In the genomic region with DNA sequence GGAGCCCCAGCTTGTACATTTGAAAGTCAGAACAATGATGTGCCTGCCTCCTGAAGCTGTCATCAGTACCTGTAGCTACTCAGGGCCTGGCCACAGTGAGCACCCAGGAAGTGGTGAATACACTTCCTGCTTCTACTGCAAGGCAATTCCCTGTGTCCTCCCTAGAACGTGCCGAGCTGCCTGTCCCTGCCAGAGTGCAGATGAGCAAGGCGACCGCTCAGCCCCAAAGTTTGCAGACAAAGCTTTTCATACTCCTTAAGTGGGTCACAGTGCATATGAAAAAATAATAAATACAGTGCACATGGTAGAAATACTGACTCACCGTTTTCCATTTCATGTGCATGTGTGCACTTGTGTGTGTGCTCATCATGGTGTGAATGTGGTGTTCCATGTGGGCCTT, we compare ENCODE assay signal across 8 cellular contexts.
DNase-seq lines count a peak whose midpoint lies in the region; ATAC-seq lines count a peak whose summit lies in the region.

No MANE protein-coding gene starts in this region.

- peak; percentile 38 for ATAC-seq in Right ventricle myocardium superior (ENCODE audit: poor library complexity)
- no peak for ATAC-seq in HG03175 (IDR thresholded peaks at IDR 0.05; ENCODE audit: unreplicated experiment)
- ATAC-seq in HG02610 (IDR thresholded peaks at IDR 0.05; ENCODE audit: unreplicated experiment): no peak

- intact Hi-C loops in Right ventricle myocardium superior (cut with DNase I): no loop called here

- DNase-seq in HT1080 (ENCODE audit: low read depth) (peak; percentile 52), Right ventricle myocardium superior (peak; percentile 44), UCSD-AML1 (lab: John Stamatoyannopoulos, UW; ENCODE audit: unreplicated experiment) (no peak), NCI-H146 treated with DMSO at 0.1 percent for 48 hours (lab: John Stamatoyannopoulos, UW; ENCODE audit: unreplicated experiment) (no peak)
- peak; percentile 57 for DNase-seq in activated T-cell treated with anti-CD3 and anti-CD28 coated beads, Interleukin-2, amount 50 U/mL, for 1 hour
- peak; percentile 35 to 57 for DNase-seq in stimulated activated CD4-positive, alpha-beta T cell treated with anti-CD3 and anti-CD28 coated beads, Interleukin-4, amount 100 ng/mL, for 48 hours (ENCODE audit: low read depth in 2 of 2)

Comparison
In these comparisons a context has a peak if more than half of its experiments do, and no peak if none do; other contexts are left out.
1. DNase-seq: peak in HT1080 (single experiment), activated T-cell treated with anti-CD3 and anti-CD28 coated beads, Interleukin-2, amount 50 U/mL, for 1 hour (single experiment), Right ventricle myocardium superior (single experiment) and stimulated activated CD4-positive, alpha-beta T cell treated with anti-CD3 and anti-CD28 coated beads, Interleukin-4, amount 100 ng/mL, for 48 hours (2 of 2); none in UCSD-AML1 (single experiment) and NCI-H146 treated with DMSO at 0.1 percent for 48 hours (single experiment).